8 cellular contexts compared by ENCODE assay signal in the genomic region with DNA sequence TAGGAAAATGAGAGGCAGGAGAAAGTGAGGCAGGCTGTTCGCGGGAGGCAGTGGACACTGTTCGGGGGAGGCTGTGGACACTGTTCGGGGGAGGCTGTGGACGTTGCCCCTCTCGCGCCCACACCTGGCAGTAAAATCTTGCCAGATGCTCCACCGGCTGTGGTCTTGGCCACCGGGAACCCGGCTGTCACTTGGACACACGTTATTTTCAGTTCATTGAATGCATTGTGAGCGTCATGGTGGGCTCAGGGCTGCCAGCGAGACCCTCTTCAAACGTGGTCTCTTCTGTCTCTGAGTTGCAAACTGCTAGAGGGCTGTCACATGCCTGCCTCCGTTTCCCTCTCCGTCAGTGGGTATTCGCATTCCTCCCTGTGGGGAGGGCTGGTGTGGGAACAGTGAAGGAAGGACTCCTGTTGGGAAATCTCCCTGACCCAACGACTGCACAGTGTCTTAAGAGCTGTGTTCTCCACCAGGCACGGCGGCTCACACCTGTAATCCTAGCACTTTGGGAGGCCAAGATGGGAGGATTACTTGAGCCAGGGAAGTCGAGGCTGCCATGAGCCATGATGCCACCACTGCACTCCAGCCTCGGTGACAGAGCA. TPM values are rescaled to one million over a fixed set of nuclear protein-coding genes. Genes with fewer than 3 reads are reported as not detected.
A peak's percentile ranks its signal among the peaks of the same experiment; 100 is the strongest.
DNase-seq lines count a peak whose midpoint lies in the region; ATAC-seq and TF ChIP-seq lines count a peak whose summit lies in the region.

No MANE protein-coding gene starts in this region.

- WGBS in hepatocyte (ENCODE audit: low lambda C conversion rate, missing lambda C conversion rate), result 37% methylated on average over 22 of the region's 22 CpGs

- H3K4me3 ChIP-seq in H7 (ENCODE audit: insufficient read depth, low read depth, low read length) (peak overlapping the region; percentile 54; the same call in 1 of the 2 replicates), WI38 (ENCODE audit: low read depth, low read length) (peak overlapping the region; percentile 57), hepatocyte (peak overlapping the region; percentile 92), skeletal muscle cell (ENCODE audit: low read depth, low read length) (peak overlapping the region; percentile 64)

- H3K4me2 ChIP-seq in hepatocyte, result peak overlapping the region; percentile 100

- H3K79me2 ChIP-seq in hepatocyte, result peaks cover 61% of the 10 kb centered on the region

- peaks cover 48% of the 10 kb centered on the region for H4K20me1 ChIP-seq in hepatocyte (ENCODE audit: insufficient read depth, poor library complexity, severe bottlenecking)

- TF ChIP-seq CTCF in WI38 (IDR thresholded peaks at IDR 0.05; ENCODE audit: low read depth, low read length), result no peak
- TF ChIP-seq CTCF in hepatocyte (IDR thresholded peaks at IDR 0.05; ENCODE audit: poor library complexity), result no peak

- no peak for ATAC-seq in GM21515 (IDR thresholded peaks at IDR 0.05; ENCODE audit: unreplicated experiment)

- H3K36me3 ChIP-seq in H7 (replicated peaks; ENCODE audit: control insufficient read depth, insufficient read depth, low read length) (no peaks in the 10 kb centered on the region), hepatocyte (replicated peaks; ENCODE audit: insufficient read depth, low read depth) (no peaks in the 10 kb centered on the region)

- H3K9me2 ChIP-seq in hepatocyte (replicated peaks; ENCODE audit: insufficient read depth), result no peaks in the 10 kb centered on the region

- DNase-seq in H7, result no peak
- no peak for DNase-seq in hepatocyte (ENCODE audit: low spot score)
- no peak for DNase-seq in skeletal muscle cell (ENCODE audit: low read depth)
- DNase-seq in NCI-H345 treated with DMSO at 0.1 percent for 48 hours (lab: John Stamatoyannopoulos, UW; ENCODE audit: unreplicated experiment), result no peak
- no peak for DNase-seq in activated effector memory CD4-positive, alpha-beta T cell treated with Interleukin-2 at 50 U/mL for 16 hours
- DNase-seq in NCI-H446 (lab: John Stamatoyannopoulos, UW), result no peak

- peaks cover 46% of the 10 kb centered on the region for H3K4me1 ChIP-seq in hepatocyte (ENCODE audit: insufficient read depth)

- no peak overlapping the region for H2AFZ ChIP-seq in hepatocyte

- no peaks in the 10 kb centered on the region for H3K9me3 ChIP-seq in hepatocyte (ENCODE audit: low read depth)

- H3K27me3 ChIP-seq in H7 (ENCODE audit: control insufficient read depth, insufficient read depth, low read length), result peaks cover 24% of the 10 kb centered on the region
- H3K27me3 ChIP-seq in hepatocyte, result no peaks in the 10 kb centered on the region

- H3K27ac ChIP-seq in hepatocyte, result peak overlapping the region; percentile 93

RNA-seq across cellular contexts. Expression of a gene that starts 1.4 kb away (rescaled TPM):
- total RNA-seq in H7 (2014; rRNA removed; shearing (Covaris generic)), result 7.7 and 8.4 TPM in 2 replicates
- total RNA-seq in hepatocyte, result 44.2 and 65.1 TPM in 2 replicates
- polyA plus RNA-seq in hepatocyte, result 84.9 and 91.2 TPM in 2 replicates

RNA-seq across cellular contexts. Expression of a gene that starts 49.0 kb away (rescaled TPM):
- 24.8 and 28.3 TPM in 2 replicates for total RNA-seq in H7 (2014; rRNA removed; shearing (Covaris generic))
- 24.0 and 25.2 TPM in 2 replicates for total RNA-seq in hepatocyte
- polyA plus RNA-seq in hepatocyte, result 50.4 and 62.8 TPM in 2 replicates
